ENCODE assay signal across 17 cellular contexts in the genomic region with DNA sequence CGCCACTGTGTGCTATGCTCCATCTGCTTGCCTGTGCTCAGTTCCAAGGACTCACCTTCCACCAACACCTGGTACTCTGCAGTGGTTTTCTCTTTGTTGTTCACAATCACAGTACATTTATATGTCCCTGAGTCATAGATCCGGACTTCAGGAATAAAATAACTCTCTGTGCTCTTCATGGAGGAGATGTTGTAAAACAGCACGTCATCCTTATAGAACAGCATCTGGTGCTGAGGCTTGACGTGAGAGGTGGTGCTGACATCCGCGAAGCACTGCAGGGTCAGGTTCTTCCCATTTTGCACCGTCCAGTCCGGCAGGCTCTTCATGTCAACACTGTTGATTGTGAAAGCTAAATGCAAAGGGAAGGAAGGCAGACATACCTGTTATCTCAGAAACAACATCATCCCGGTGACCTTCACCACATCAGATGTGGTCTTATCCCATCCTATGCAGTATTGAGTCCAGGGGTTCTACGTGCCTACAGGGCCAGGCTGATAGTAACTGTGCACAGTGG. TPM values are rescaled to one million over a fixed set of nuclear protein-coding genes. Genes with fewer than 3 reads are reported as not detected.
DNase-seq lines count a peak whose midpoint lies in the region; ATAC-seq and TF ChIP-seq lines count a peak whose summit lies in the region.
"Had no signal": no experiment of that assay in that cellular context is flagged by ENCODE, and none has a peak within 500 bp of the region (broad histone marks: within the 10 kb centered on the region; RNA-seq: fewer than 3 reads in every experiment).

No MANE protein-coding gene starts in this region.

- peak; percentile 7 for DNase-seq in activated naive CD8-positive, alpha-beta T cell treated with anti-CD3 and anti-CD28 coated beads, Interleukin-2, amount 10 ng/mL, durations not matched to agents 7 days and 5 days
- no peak for DNase-seq in activated naive CD8-positive, alpha-beta T cell treated with anti-CD3 and anti-CD28 coated beads, Interleukin-2, amount 50 U/mL, for 24 hours
- no peak for DNase-seq in activated CD8-positive, alpha-beta T cell treated with anti-CD3 and anti-CD28 coated beads for 36 hours
- DNase-seq in fibroblast of villous mesenchyme (ENCODE audit: low read depth) (peak; percentile 75), upper lobe of left lung (no peak), GM19240 (ENCODE audit: insufficient read length, low spot score) (no peak), NCI-H2029 (lab: John Stamatoyannopoulos, UW) (no peak), hypothalamus (lab: John Stamatoyannopoulos, UW) (no peak)
- DNase-seq: ACHN; activated CD4-positive, alpha-beta T cell treated with anti-CD3 and anti-CD28 coated beads for 4 hours; amygdala; CD4-positive, alpha-beta memory T cell; MV-4-11; SIG-M5; T-helper 9 cell had no signal

- peak in 2 of 4 donors; percentile 6 to 11 for TF ChIP-seq EP300 in upper lobe of left lung (IDR thresholded peaks at IDR 0.05)

- H3K27ac ChIP-seq in upper lobe of left lung = peak overlapping the region; percentile 26 to 95 (median 74)

- peaks cover 41 to 67% (median 54%) of the 10 kb centered on the region in 4 donors for H3K4me1 ChIP-seq in upper lobe of left lung

- H3K36me3 Mint-ChIP-seq in activated naive CD8-positive, alpha-beta T cell treated with anti-CD3 and anti-CD28 coated beads, Interleukin-2, amount 10 ng/mL, durations not matched to agents 7 days and 5 days = peaks cover 46% of the 10 kb centered on the region
- H3K36me3 Mint-ChIP-seq in activated naive CD8-positive, alpha-beta T cell treated with anti-CD3 and anti-CD28 coated beads, Interleukin-2, amount 50 U/mL, for 24 hours (ENCODE audit: low read depth) = peaks cover 19% of the 10 kb centered on the region
- H3K36me3 Mint-ChIP-seq in activated CD8-positive, alpha-beta T cell treated with anti-CD3 and anti-CD28 coated beads for 36 hours (ENCODE audit: low read depth) = peaks cover 44% of the 10 kb centered on the region
- H3K36me3 Mint-ChIP-seq: CD4-positive, alpha-beta memory T cell had no signal

- 64 to 73% methylated on average over 10 of the region's 10 CpGs for WGBS in upper lobe of left lung, 2 donors

- H3K27me3 ChIP-seq in upper lobe of left lung = no peaks in the 10 kb centered on the region

- intact Hi-C loops in activated CD8-positive, alpha-beta T cell treated with anti-CD3 and anti-CD28 coated beads for 36 hours (cut with micrococcal nuclease) = no loop called here

- TF ChIP-seq CTCF in activated CD8-positive, alpha-beta T cell treated with anti-CD3 and anti-CD28 coated beads for 36 hours (IDR thresholded peaks at IDR 0.05) = no peak
- no peak for TF ChIP-seq CTCF in fibroblast of villous mesenchyme (IDR thresholded peaks at IDR 0.05; ENCODE audit: insufficient read depth, low read depth, low read length)
- no peak for TF ChIP-seq CTCF in upper lobe of left lung (IDR thresholded peaks at IDR 0.05)

- peaks cover 8% of the 10 kb centered on the region for H3K4me1 Mint-ChIP-seq in activated naive CD8-positive, alpha-beta T cell treated with anti-CD3 and anti-CD28 coated beads, Interleukin-2, amount 10 ng/mL, durations not matched to agents 7 days and 5 days
- peaks cover 27% of the 10 kb centered on the region for H3K4me1 Mint-ChIP-seq in activated naive CD8-positive, alpha-beta T cell treated with anti-CD3 and anti-CD28 coated beads, Interleukin-2, amount 50 U/mL, for 24 hours
- H3K4me1 Mint-ChIP-seq in activated CD8-positive, alpha-beta T cell treated with anti-CD3 and anti-CD28 coated beads for 36 hours (ENCODE audit: low read depth) = peaks cover 36% of the 10 kb centered on the region

- ATAC-seq in activated naive CD8-positive, alpha-beta T cell treated with anti-CD3 and anti-CD28 coated beads, Interleukin-2, amount 10 ng/mL, durations not matched to agents 7 days and 5 days (ENCODE audit: low read depth) = no peak
- ATAC-seq in activated naive CD8-positive, alpha-beta T cell treated with anti-CD3 and anti-CD28 coated beads, Interleukin-2, amount 50 U/mL, for 24 hours = no peak
- no peak for ATAC-seq in activated CD8-positive, alpha-beta T cell treated with anti-CD3 and anti-CD28 coated beads for 36 hours
- ATAC-seq in upper lobe of left lung (ENCODE audit: low FRiP score in 2 of 2) = peak; percentile 17 to 61

- no peaks in the 10 kb centered on the region for H3K9me3 Mint-ChIP-seq in activated naive CD8-positive, alpha-beta T cell treated with anti-CD3 and anti-CD28 coated beads, Interleukin-2, amount 10 ng/mL, durations not matched to agents 7 days and 5 days
- no peaks in the 10 kb centered on the region for H3K9me3 Mint-ChIP-seq in activated naive CD8-positive, alpha-beta T cell treated with anti-CD3 and anti-CD28 coated beads, Interleukin-2, amount 50 U/mL, for 24 hours
- H3K9me3 Mint-ChIP-seq in activated CD8-positive, alpha-beta T cell treated with anti-CD3 and anti-CD28 coated beads for 36 hours = no peaks in the 10 kb centered on the region
- H3K9me3 Mint-ChIP-seq: CD4-positive, alpha-beta memory T cell; stimulated activated naive CD8-positive, alpha-beta T cell treated with anti-CD3 and anti-CD28 coated beads, Interleukin-15, Interleukin-2, amounts not matched to agents 100 ng/mL and 50 ng/mL, for 24 hours had no signal

- H3K27me3 Mint-ChIP-seq in activated naive CD8-positive, alpha-beta T cell treated with anti-CD3 and anti-CD28 coated beads, Interleukin-2, amount 10 ng/mL, durations not matched to agents 7 days and 5 days = no peaks in the 10 kb centered on the region
- H3K27me3 Mint-ChIP-seq in activated naive CD8-positive, alpha-beta T cell treated with anti-CD3 and anti-CD28 coated beads, Interleukin-2, amount 50 U/mL, for 24 hours = no peaks in the 10 kb centered on the region
- no peaks in the 10 kb centered on the region for H3K27me3 Mint-ChIP-seq in activated CD8-positive, alpha-beta T cell treated with anti-CD3 and anti-CD28 coated beads for 36 hours
- H3K27me3 Mint-ChIP-seq: CD4-positive, alpha-beta memory T cell; stimulated activated naive CD8-positive, alpha-beta T cell treated with anti-CD3 and anti-CD28 coated beads, Interleukin-15, Interleukin-2, amounts not matched to agents 100 ng/mL and 50 ng/mL, for 24 hours had no signal

- CTCF ChIA-PET in activated CD8-positive, alpha-beta T cell treated with anti-CD3 and anti-CD28 coated beads for 36 hours (lab: Charles Lee) = interaction anchor here (6.0 kb wide), 1 partner anchor 42 kb away, joined by 29 read pairs; no protein-coding TSS in a partner anchor

- H3K27ac Mint-ChIP-seq in activated naive CD8-positive, alpha-beta T cell treated with anti-CD3 and anti-CD28 coated beads, Interleukin-2, amount 10 ng/mL, durations not matched to agents 7 days and 5 days = no peak overlapping the region
- H3K27ac Mint-ChIP-seq in activated naive CD8-positive, alpha-beta T cell treated with anti-CD3 and anti-CD28 coated beads, Interleukin-2, amount 50 U/mL, for 24 hours = no peak overlapping the region
- H3K27ac Mint-ChIP-seq in activated CD8-positive, alpha-beta T cell treated with anti-CD3 and anti-CD28 coated beads for 36 hours = peak overlapping the region; percentile 45
- H3K27ac Mint-ChIP-seq: stimulated activated naive CD8-positive, alpha-beta T cell treated with anti-CD3 and anti-CD28 coated beads, Interleukin-15, Interleukin-2, amounts not matched to agents 100 ng/mL and 50 ng/mL, for 24 hours had no signal

- H3K9me3 ChIP-seq in upper lobe of left lung = no peaks in the 10 kb centered on the region

- no peak for TF ChIP-seq POLR2A in upper lobe of left lung (IDR thresholded peaks at IDR 0.05)

- H3K4me3 Mint-ChIP-seq in activated naive CD8-positive, alpha-beta T cell treated with anti-CD3 and anti-CD28 coated beads, Interleukin-2, amount 10 ng/mL, durations not matched to agents 7 days and 5 days = no peak overlapping the region
- H3K4me3 Mint-ChIP-seq in activated naive CD8-positive, alpha-beta T cell treated with anti-CD3 and anti-CD28 coated beads, Interleukin-2, amount 50 U/mL, for 24 hours = no peak overlapping the region
- no peak overlapping the region for H3K4me3 Mint-ChIP-seq in activated CD8-positive, alpha-beta T cell treated with anti-CD3 and anti-CD28 coated beads for 36 hours
- H3K4me3 Mint-ChIP-seq: CD4-positive, alpha-beta memory T cell; stimulated activated naive CD8-positive, alpha-beta T cell treated with anti-CD3 and anti-CD28 coated beads, Interleukin-15, Interleukin-2, amounts not matched to agents 100 ng/mL and 50 ng/mL, for 24 hours had no signal

- H3K36me3 ChIP-seq in upper lobe of left lung = peaks cover 10 to 70% (median 33%) of the 10 kb centered on the region in 4 donors

- POLR2A ChIA-PET in activated naive CD8-positive, alpha-beta T cell treated with anti-CD3 and anti-CD28 coated beads, Interleukin-2, amount 10 ng/mL, durations not matched to agents 7 days and 5 days (lab: Charles Lee) = no interaction called here
- POLR2A ChIA-PET in activated CD8-positive, alpha-beta T cell treated with anti-CD3 and anti-CD28 coated beads for 36 hours (lab: Charles Lee) = interaction anchor here (1.1 to 1.5 kb wide), 2 partner anchors 16 to 23 kb away, joined by 3 read pairs; no protein-coding TSS in a partner anchor

- H3K4me3 ChIP-seq in fibroblast of villous mesenchyme (ENCODE audit: low read depth, low read length) (no peak overlapping the region), upper lobe of left lung (no peak overlapping the region)
- H3K4me3 ChIP-seq: GM12878 had no signal

RNA-seq across cellular contexts. Expression of a gene that starts 12.8 kb away (rescaled TPM):
- total RNA-seq in activated naive CD8-positive, alpha-beta T cell treated with anti-CD3 and anti-CD28 coated beads, Interleukin-2, amount 10 ng/mL, durations not matched to agents 7 days and 5 days = 100 to 1,000 TPM; 163 to 167 TPM
- total RNA-seq in activated CD8-positive, alpha-beta T cell treated with anti-CD3 and anti-CD28 coated beads for 36 hours = 10 to 100 TPM; 58.2 to 64.4 TPM
- total RNA-seq in fibroblast of villous mesenchyme (under 0.01 TPM in 2 replicates), upper lobe of left lung (100 to 1,000 TPM; 142 to 635 (median 351) TPM)

Comparison
In these comparisons a context has a peak if more than half of its experiments do, and no peak if none do; other contexts are left out.
1. DNase-seq: peak in activated naive CD8-positive, alpha-beta T cell treated with anti-CD3 and anti-CD28 coated beads, Interleukin-2, amount 10 ng/mL, durations not matched to agents 7 days and 5 days (single experiment) and fibroblast of villous mesenchyme (single experiment); none in activated naive CD8-positive, alpha-beta T cell treated with anti-CD3 and anti-CD28 coated beads, Interleukin-2, amount 50 U/mL, for 24 hours (single experiment), activated CD8-positive, alpha-beta T cell treated with anti-CD3 and anti-CD28 coated beads for 36 hours (single experiment), upper lobe of left lung (0 of 2), GM19240 (single experiment), NCI-H2029 (single experiment) and hypothalamus (0 of 51).
2. ATAC-seq: peak in upper lobe of left lung (2 of 2); none in activated naive CD8-positive, alpha-beta T cell treated with anti-CD3 and anti-CD28 coated beads, Interleukin-2, amount 10 ng/mL, durations not matched to agents 7 days and 5 days (single experiment), activated naive CD8-positive, alpha-beta T cell treated with anti-CD3 and anti-CD28 coated beads, Interleukin-2, amount 50 U/mL, for 24 hours (single experiment) and activated CD8-positive, alpha-beta T cell treated with anti-CD3 and anti-CD28 coated beads for 36 hours (single experiment).
3. RNA of a gene that starts 12.8 kb away (total RNA-seq): 142 to 635 TPM in upper lobe of left lung, 163 to 167 TPM in activated naive CD8-positive, alpha-beta T cell treated with anti-CD3 and anti-CD28 coated beads, Interleukin-2, amount 10 ng/mL, durations not matched to agents 7 days and 5 days and 58.2 to 64.4 TPM in activated CD8-positive, alpha-beta T cell treated with anti-CD3 and anti-CD28 coated beads for 36 hours; under 0.01 TPM in fibroblast of villous mesenchyme; every median in the first group is over 10 times any median in the second.